9 cellular contexts compared by ENCODE assay signal in the genomic region with DNA sequence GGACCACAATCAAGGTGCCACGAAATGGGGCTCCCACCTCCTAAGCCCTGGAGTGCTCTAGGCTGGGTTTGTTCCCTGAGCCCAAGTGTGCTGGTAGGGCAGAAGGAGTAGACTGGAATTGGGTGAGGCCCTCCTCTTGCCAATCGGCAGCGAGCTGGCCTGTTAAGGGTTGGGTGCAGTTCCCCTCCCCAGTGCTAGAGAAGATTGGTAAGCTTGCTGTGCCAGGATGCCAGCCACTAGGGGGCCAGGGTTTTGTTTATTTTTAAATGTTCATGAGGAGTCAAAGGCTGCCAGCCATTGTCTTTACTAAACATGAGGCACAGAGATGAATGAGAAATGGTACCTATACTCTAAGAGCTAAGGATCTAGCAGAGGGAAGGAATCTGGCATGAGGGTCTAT.
DNase-seq lines count a peak whose midpoint lies in the region; ATAC-seq and TF ChIP-seq lines count a peak whose summit lies in the region.
"Had no signal": no experiment of that assay in that cellular context is flagged by ENCODE, and none has a peak within 500 bp of the region (broad histone marks: within the 10 kb centered on the region; RNA-seq: fewer than 3 reads in every experiment).

No MANE protein-coding gene starts in this region.

- no peaks in the 10 kb centered on the region for H3K27me3 Mint-ChIP-seq in activated T-cell treated with anti-CD3 and anti-CD28 coated beads, Interleukin-2, amount 50 U/mL, for 72 hours (ENCODE audit: low read depth)
- peaks cover 6% of the 10 kb centered on the region for H3K27me3 Mint-ChIP-seq in activated T-cell treated with anti-CD3 and anti-CD28 coated beads, Interleukin-2, amount 50 U/mL, for 4 hours (ENCODE audit: low read depth)

- DNase-seq in activated T-cell treated with anti-CD3 and anti-CD28 coated beads, Interleukin-2, amount 50 U/mL, for 72 hours: no peak
- no peak for DNase-seq in activated T-cell treated with anti-CD3 and anti-CD28 coated beads, Interleukin-2, amount 50 U/mL, for 4 hours
- DNase-seq in RPMI8226 (peak; percentile 46), fibroblast of mammary gland (ENCODE audit: low read depth) (peak; percentile 29), renal cortical epithelial cell (ENCODE audit: low read depth) (peak; percentile 47), NCI-H1436 treated with DMSO at 0.1 percent for 48 hours (lab: John Stamatoyannopoulos, UW) (no peak)

- no peaks in the 10 kb centered on the region for H3K4me1 Mint-ChIP-seq in activated T-cell treated with anti-CD3 and anti-CD28 coated beads, Interleukin-2, amount 50 U/mL, for 72 hours (ENCODE audit: low read depth)
- H3K4me1 Mint-ChIP-seq in activated T-cell treated with anti-CD3 and anti-CD28 coated beads, Interleukin-2, amount 50 U/mL, for 4 hours (ENCODE audit: low read depth): no peaks in the 10 kb centered on the region

- no peaks in the 10 kb centered on the region for H3K36me3 Mint-ChIP-seq in activated T-cell treated with anti-CD3 and anti-CD28 coated beads, Interleukin-2, amount 50 U/mL, for 72 hours (ENCODE audit: insufficient read depth in 2 of 2)
- no peaks in the 10 kb centered on the region for H3K36me3 Mint-ChIP-seq in activated T-cell treated with anti-CD3 and anti-CD28 coated beads, Interleukin-2, amount 50 U/mL, for 4 hours (ENCODE audit: insufficient read depth)

- peak; percentile 49 for TF ChIP-seq CTCF in fibroblast of mammary gland (conservative IDR thresholded peaks at IDR 0.05; ENCODE audit: control insufficient read depth, insufficient read depth, low read depth, low read length)

- no peak for ATAC-seq in activated T-cell treated with anti-CD3 and anti-CD28 coated beads, Interleukin-2, amount 50 U/mL, for 72 hours (replicated peaks in 1 of 2)
- ATAC-seq in activated T-cell treated with anti-CD3 and anti-CD28 coated beads, Interleukin-2, amount 50 U/mL, for 4 hours: no peak
- ATAC-seq in HG02885 (IDR thresholded peaks at IDR 0.05; ENCODE audit: poor library complexity, unreplicated experiment) (no peak), HG03025 (IDR thresholded peaks at IDR 0.05; ENCODE audit: low FRiP score, unreplicated experiment) (no peak)

- no peaks in the 10 kb centered on the region for H3K9me3 Mint-ChIP-seq in activated T-cell treated with anti-CD3 and anti-CD28 coated beads, Interleukin-2, amount 50 U/mL, for 72 hours
- no peaks in the 10 kb centered on the region for H3K9me3 Mint-ChIP-seq in activated T-cell treated with anti-CD3 and anti-CD28 coated beads, Interleukin-2, amount 50 U/mL, for 4 hours

- no peak overlapping the region for H3K4me3 ChIP-seq in fibroblast of mammary gland (ENCODE audit: control insufficient read depth, low read depth, low read length)
- H3K4me3 ChIP-seq: skin epidermis had no signal

- H3K4me3 Mint-ChIP-seq in activated T-cell treated with anti-CD3 and anti-CD28 coated beads, Interleukin-2, amount 50 U/mL, for 72 hours: no peak overlapping the region
- H3K4me3 Mint-ChIP-seq in activated T-cell treated with anti-CD3 and anti-CD28 coated beads, Interleukin-2, amount 50 U/mL, for 4 hours: no peak overlapping the region

- peak overlapping the region; percentile 79 for H3K27ac Mint-ChIP-seq in activated T-cell treated with anti-CD3 and anti-CD28 coated beads, Interleukin-2, amount 50 U/mL, for 72 hours

Comparison
In these comparisons a context has a peak if more than half of its experiments do, and no peak if none do; other contexts are left out.
1. DNase-seq: peak in RPMI8226 (single experiment), fibroblast of mammary gland (single experiment) and renal cortical epithelial cell (single experiment); none in activated T-cell treated with anti-CD3 and anti-CD28 coated beads, Interleukin-2, amount 50 U/mL, for 72 hours (0 of 2), activated T-cell treated with anti-CD3 and anti-CD28 coated beads, Interleukin-2, amount 50 U/mL, for 4 hours (single experiment) and NCI-H1436 treated with DMSO at 0.1 percent for 48 hours (single experiment).